26 cellular contexts compared by ENCODE assay signal in genomic region chr3:20079621-20080020, GRCh38. TPM values are rescaled to one million over a fixed set of nuclear protein-coding genes. Genes with fewer than 3 reads are reported as not detected.
DNase-seq lines count a peak whose midpoint lies in the region; ATAC-seq and TF ChIP-seq lines count a peak whose summit lies in the region.
"Had no signal": no experiment of that assay in that cellular context is flagged by ENCODE, and none has a peak within 500 bp of the region (broad histone marks: within the 10 kb centered on the region; RNA-seq: fewer than 3 reads in every experiment).

No MANE protein-coding gene starts in this region.

- peak overlapping the region in 3 of 59 donors; percentile 6 to 12 (median 7) for H3K4me3 ChIP-seq in dorsolateral prefrontal cortex
- H3K4me3 ChIP-seq: heart right ventricle, pancreas, SJCRH30, stomach, upper lobe of right lung had no signal

- no peak overlapping the region for H3K4me3 Mint-ChIP-seq in activated T-cell treated with anti-CD3 and anti-CD28 coated beads, Interleukin-2, amount 50 U/mL, for 4 hours
- H3K4me3 Mint-ChIP-seq: activated naive CD8-positive, alpha-beta T cell; nephron; T-cell had no signal

- H3K27me3 Mint-ChIP-seq in activated T-cell treated with anti-CD3 and anti-CD28 coated beads, Interleukin-2, amount 50 U/mL, for 4 hours (ENCODE audit: low read depth), result no peaks in the 10 kb centered on the region
- H3K27me3 Mint-ChIP-seq: activated naive CD8-positive, alpha-beta T cell; T-cell had no signal

- intact Hi-C loops in dorsolateral prefrontal cortex (cut with DNase I), result loop anchor here (5.0 kb wide), 1 partner anchor 37 kb away; the partner anchor contains the start of gene KAT2B (in 2 of the 2)

- H3K27me3 ChIP-seq in dorsolateral prefrontal cortex, result no peaks in the 10 kb centered on the region
- H3K27me3 ChIP-seq: BE2C, heart right ventricle, pancreas, SJCRH30, stomach, upper lobe of right lung had no signal

- TF ChIP-seq CTCF in dorsolateral prefrontal cortex (IDR thresholded peaks at IDR 0.05 in 54 of 56, conservative IDR thresholded peaks at IDR 0.05 in 2 of 56; ENCODE audit: low read depth in 1 of 56, partially characterized antibody in 56 of 56), result no peak
- no peak for TF ChIP-seq CTCF in GM20000 (IDR thresholded peaks at IDR 0.05; ENCODE audit: extremely low read depth, missing control alignments)

- H3K36me3 Mint-ChIP-seq in activated T-cell treated with anti-CD3 and anti-CD28 coated beads, Interleukin-2, amount 50 U/mL, for 4 hours (ENCODE audit: insufficient read depth), result peaks cover 20% of the 10 kb centered on the region

- peaks cover 33% of the 10 kb centered on the region for H3K4me1 Mint-ChIP-seq in activated T-cell treated with anti-CD3 and anti-CD28 coated beads, Interleukin-2, amount 50 U/mL, for 4 hours (ENCODE audit: low read depth)

- no peaks in the 10 kb centered on the region for H3K9me3 Mint-ChIP-seq in activated T-cell treated with anti-CD3 and anti-CD28 coated beads, Interleukin-2, amount 50 U/mL, for 4 hours
- H3K9me3 Mint-ChIP-seq: nephron, T-cell had no signal

- H3K27ac ChIP-seq in dorsolateral prefrontal cortex, result peak overlapping the region in 57 of 59 donors; percentile 2 to 96 (median 71)
- H3K27ac ChIP-seq: HL-60, pancreas, SJCRH30, stomach, upper lobe of right lung had no signal

- ATAC-seq in activated T-cell treated with anti-CD3 and anti-CD28 coated beads, Interleukin-2, amount 50 U/mL, for 4 hours, result no peak
- ATAC-seq in stimulated activated naive CD8-positive, alpha-beta T cell treated with anti-CD3 and anti-CD28 coated beads, Interleukin-15, Interleukin-2, amounts not matched to agents 100 U/mL and 50 U/mL, for 24 hours, result no peak
- ATAC-seq: heart right ventricle, left colon, pancreas, T-cell, upper lobe of right lung had no signal

- DNase-seq in Ammon's horn (ENCODE audit: low spot score), result peak; percentile 42
- peak; percentile 14 to 48 for DNase-seq in NCI-H526 (lab: John Stamatoyannopoulos, UW)
- peak in 1 of 10 donors; percentile 42 for DNase-seq in dorsolateral prefrontal cortex
- DNase-seq in pons (ENCODE audit: low spot score), result peak; percentile 78
- DNase-seq in activated T-cell treated with anti-CD3 and anti-CD28 coated beads, Interleukin-2, amount 50 U/mL, for 4 hours, result no peak
- DNase-seq in putamen (ENCODE audit: low spot score), result no peak
- no peak for DNase-seq in GM20000 (ENCODE audit: low spot score)
- DNase-seq in stimulated activated naive CD8-positive, alpha-beta T cell treated with anti-CD3 and anti-CD28 coated beads, Interleukin-15, Interleukin-2, amounts not matched to agents 100 U/mL and 50 U/mL, for 24 hours, result no peak
- DNase-seq: activated CD4-positive, alpha-beta T cell treated with anti-CD3 and anti-CD28 coated beads for 4 hours; BE2C; Caco-2; effector CD8-positive, alpha-beta T cell; erythroblast; H7; heart right ventricle; Kasumi-1; left colon; MV-4-11; pancreas; SJCRH30; stomach; T-cell; upper lobe of right lung had no signal

RNA-seq across cellular contexts. Expression of gene KAT2B, which starts 39.4 kb away (rescaled TPM):
- 100 to 1,000 TPM in 47 of 120 experiments, 10 to 100 TPM in 73; 45.8 to 193 (median 92.8) TPM for total RNA-seq in dorsolateral prefrontal cortex
- total RNA-seq in activated T-cell treated with anti-CD3 and anti-CD28 coated beads, Interleukin-2, amount 50 U/mL, for 4 hours, result 10 to 100 TPM; 11.5 to 28.0 (median 18.9) TPM

Comparison
In these comparisons a context has a peak if more than half of its experiments do, and no peak if none do; other contexts are left out.
1. DNase-seq: peak in Ammon's horn (single experiment), NCI-H526 (2 of 2) and pons (single experiment); none in activated T-cell treated with anti-CD3 and anti-CD28 coated beads, Interleukin-2, amount 50 U/mL, for 4 hours (single experiment), putamen (single experiment), GM20000 (single experiment) and stimulated activated naive CD8-positive, alpha-beta T cell treated with anti-CD3 and anti-CD28 coated beads, Interleukin-15, Interleukin-2, amounts not matched to agents 100 U/mL and 50 U/mL, for 24 hours (single experiment).